Comparison of ENCODE assay signal across 30 cellular contexts in the genomic region with DNA sequence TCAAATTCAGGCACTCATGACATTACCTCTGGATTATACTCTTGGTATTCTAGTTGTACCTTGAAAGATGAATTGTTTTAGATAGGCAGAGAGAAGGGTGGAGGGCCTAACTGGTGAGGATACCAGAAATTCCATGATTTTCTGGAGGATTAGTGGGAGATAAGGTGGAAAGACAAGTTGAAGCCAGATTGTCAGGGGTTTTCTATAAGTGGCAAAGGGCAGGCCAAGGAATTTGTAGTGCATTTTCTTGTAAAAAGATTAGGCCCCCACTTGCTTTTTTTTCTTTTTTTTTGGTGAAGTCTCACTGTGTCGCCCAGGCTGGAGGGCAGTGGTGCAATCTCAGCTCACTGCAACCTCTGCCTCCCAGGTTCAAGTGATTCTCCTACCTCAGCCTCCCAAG.
"Had no signal": no experiment of that assay in that cellular context is flagged by ENCODE, and none has a peak within 500 bp of the region (broad histone marks: within the 10 kb centered on the region; RNA-seq: fewer than 3 reads in every experiment).

No MANE protein-coding gene starts in this region.

- H3K4me2 ChIP-seq: neural progenitor cell, smooth muscle cell had no signal

- ATAC-seq: left colon; left lung; lower lobe of right lung; naive thymus-derived CD8-positive, alpha-beta T cell; right lobe of liver; stimulated activated memory B cell treated with anti-CD40 and anti-IgM and Interleukin-4, amounts not matched to agents 10 μg/mL and 1 μg/mL and 100 μg/mL, for 72 hours; stimulated activated naive CD8-positive, alpha-beta T cell treated with anti-CD3 and anti-CD28 coated beads, Interleukin-15, amount 100 ng/mL, for 72 hours had no signal

- H3K27ac ChIP-seq: left lung, lower lobe of right lung, neural progenitor cell, neutrophil, ovary, right atrium auricular region, right lobe of liver, tibial nerve, uterus had no signal

- H3K4me1 Mint-ChIP-seq: immature natural killer cell; naive thymus-derived CD8-positive, alpha-beta T cell; nephron progenitor cell; stimulated activated memory B cell treated with anti-CD40 and anti-IgM and Interleukin-4, amounts not matched to agents 10 μg/mL and 1 μg/mL and 100 μg/mL, for 72 hours; stimulated activated naive CD8-positive, alpha-beta T cell treated with anti-CD3 and anti-CD28 coated beads, Interleukin-15, amount 100 ng/mL, for 72 hours had no signal

- H3K27me3 ChIP-seq: left lung, neural progenitor cell, neutrophil, ovary, right atrium auricular region, right lobe of liver, tibial nerve, uterus had no signal

- DNase-seq: hypothalamus; immature natural killer cell; kidney; left colon; left lung; lower lobe of right lung; mammary epithelial cell; mesenchymal stem cell; midbrain; naive thymus-derived CD8-positive, alpha-beta T cell; nephron progenitor cell; occipital lobe; ovary; right lobe of liver; stimulated activated CD4-positive, alpha-beta T cell treated with anti-CD3 and anti-CD28 coated beads, Interleukin-1b, Interleukin-23, amount 100 ng/mL, for 48 hours; stimulated activated CD4-positive, alpha-beta T cell treated with anti-CD3 and anti-CD28 coated beads, Interleukin-2, amount 100 ng/mL, for 48 hours; stimulated activated CD4-positive, alpha-beta T cell treated with anti-CD3 and anti-CD28 coated beads, Interleukin-4, amount 100 ng/mL, for 4 hours; stimulated activated CD8-positive, alpha-beta memory T cell treated with anti-CD3 and anti-CD28 coated beads, Interleukin-4, amount 100 ng/mL, for 48 hours; stimulated activated naive CD4-positive, alpha-beta T cell treated with Interleukin-2 at 50 U/mL for 16 hours; stimulated activated naive CD8-positive, alpha-beta T cell treated with anti-CD3 and anti-CD28 coated beads, Interleukin-15, amount 100 ng/mL, for 72 hours; substantia nigra; uterus had no signal

- H3K4me1 ChIP-seq: left lung, lower lobe of right lung, right atrium auricular region, right lobe of liver, tibial nerve, uterus had no signal

- H2AFZ ChIP-seq: neural progenitor cell had no signal

- H3K36me3 Mint-ChIP-seq: immature natural killer cell; naive thymus-derived CD8-positive, alpha-beta T cell; neural progenitor cell; stimulated activated memory B cell treated with anti-CD40 and anti-IgM and Interleukin-4, amounts not matched to agents 10 μg/mL and 1 μg/mL and 100 μg/mL, for 72 hours; type B pancreatic cell had no signal

- H3K27me3 Mint-ChIP-seq: progenitor cell of endocrine pancreas; stimulated activated naive CD8-positive, alpha-beta T cell treated with anti-CD3 and anti-CD28 coated beads, Interleukin-15, amount 100 ng/mL, for 72 hours; type B pancreatic cell had no signal

- H3K27ac Mint-ChIP-seq: immature natural killer cell; nephron progenitor cell; neural progenitor cell; progenitor cell of endocrine pancreas; stimulated activated memory B cell treated with anti-CD40 and anti-IgM and Interleukin-4, amounts not matched to agents 10 μg/mL and 1 μg/mL and 100 μg/mL, for 72 hours; stimulated activated naive CD8-positive, alpha-beta T cell treated with anti-CD3 and anti-CD28 coated beads, Interleukin-15, amount 100 ng/mL, for 72 hours; type B pancreatic cell had no signal

- H3K4me3 Mint-ChIP-seq: immature natural killer cell; naive thymus-derived CD8-positive, alpha-beta T cell; nephron progenitor cell; neural progenitor cell; stimulated activated memory B cell treated with anti-CD40 and anti-IgM and Interleukin-4, amounts not matched to agents 10 μg/mL and 1 μg/mL and 100 μg/mL, for 72 hours; stimulated activated naive CD8-positive, alpha-beta T cell treated with anti-CD3 and anti-CD28 coated beads, Interleukin-15, amount 100 ng/mL, for 72 hours; type B pancreatic cell had no signal

- H3K9me3 Mint-ChIP-seq: immature natural killer cell; naive thymus-derived CD8-positive, alpha-beta T cell; nephron progenitor cell; neural progenitor cell; stimulated activated memory B cell treated with anti-CD40 and anti-IgM and Interleukin-4, amounts not matched to agents 10 μg/mL and 1 μg/mL and 100 μg/mL, for 72 hours; stimulated activated naive CD8-positive, alpha-beta T cell treated with anti-CD3 and anti-CD28 coated beads, Interleukin-15, amount 100 ng/mL, for 72 hours; type B pancreatic cell had no signal

- H3K4me3 ChIP-seq: left lung, lower lobe of right lung, neural progenitor cell, ovary, right atrium auricular region, right lobe of liver, smooth muscle cell, tibial nerve, uterus had no signal

- H3K36me3 ChIP-seq: left lung, lower lobe of right lung, neural progenitor cell, neutrophil, ovary, right atrium auricular region, right lobe of liver, tibial nerve, uterus had no signal

- H3K9me3 ChIP-seq: left lung, lower lobe of right lung, neutrophil, ovary, right atrium auricular region, right lobe of liver, tibial nerve, uterus had no signal
